ENCODE assay signal across 13 cellular contexts in the genomic region with DNA sequence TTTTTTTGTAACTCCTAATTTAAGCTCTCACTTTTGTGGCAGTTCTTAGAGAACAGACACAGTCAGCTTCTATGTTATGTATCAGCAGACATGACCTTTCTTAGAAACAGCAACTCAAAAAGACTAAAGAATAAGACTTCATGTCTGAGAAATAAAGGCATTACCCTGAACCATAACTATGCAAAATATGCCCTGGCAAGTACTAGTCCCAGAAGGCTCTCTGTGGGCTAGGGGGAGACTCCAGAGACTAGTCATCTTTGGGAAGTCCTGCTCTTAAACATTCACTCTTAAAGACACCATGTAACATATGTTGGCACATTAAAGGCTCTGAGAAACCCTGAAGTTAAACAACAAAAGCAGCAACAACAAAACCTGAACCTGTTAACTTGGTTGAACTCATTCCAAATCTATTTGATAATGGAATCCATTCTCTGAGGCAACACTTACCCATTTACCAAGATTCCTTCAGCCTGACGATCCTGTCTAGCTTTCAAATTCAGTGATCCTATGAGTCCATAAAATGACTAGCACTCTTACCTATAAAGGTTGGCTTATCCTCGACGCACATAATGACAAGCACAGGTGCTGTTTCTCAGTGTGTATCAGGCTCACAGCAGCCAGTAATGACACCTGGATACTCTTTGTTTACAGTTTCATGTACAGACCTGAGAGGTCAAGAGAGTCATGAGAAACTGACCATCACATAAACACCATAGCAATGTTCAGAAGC.
DNase-seq lines count a peak whose midpoint lies in the region; ATAC-seq lines count a peak whose summit lies in the region.
"Had no signal": no experiment of that assay in that cellular context is flagged by ENCODE, and none has a peak within 500 bp of the region (broad histone marks: within the 10 kb centered on the region; RNA-seq: fewer than 3 reads in every experiment).

No MANE protein-coding gene starts in this region.

- peaks cover 74% of the 10 kb centered on the region for H3K4me1 Mint-ChIP-seq in T-helper 17 cell
- peaks cover 84 to 96% of the 10 kb centered on the region in 2 donors for H3K4me1 Mint-ChIP-seq in natural killer cell treated with Interleukin-12 subunit alpha and Interleukin-12 subunit beta and Interleukin-15 and Interleukin-18, amount 100 ng/mL, for 72 hours (ENCODE audit: low read depth in 2 of 2)

- peak overlapping the region; percentile 54 for H3K27ac Mint-ChIP-seq in T-helper 17 cell
- peak overlapping the region; percentile 81 to 89 for H3K27ac Mint-ChIP-seq in natural killer cell treated with Interleukin-12 subunit alpha and Interleukin-12 subunit beta and Interleukin-15 and Interleukin-18, amount 100 ng/mL, for 72 hours

- H3K9me3 ChIP-seq in T-helper 17 cell (ENCODE audit: control insufficient read depth, low read length, poor library complexity, severe bottlenecking) = no peaks in the 10 kb centered on the region
- H3K9me3 ChIP-seq: pancreas had no signal

- H3K4me3 Mint-ChIP-seq in T-helper 17 cell = no peak overlapping the region
- no peak overlapping the region for H3K4me3 Mint-ChIP-seq in natural killer cell treated with Interleukin-12 subunit alpha and Interleukin-12 subunit beta and Interleukin-15 and Interleukin-18, amount 100 ng/mL, for 72 hours

- H3K9me3 Mint-ChIP-seq in natural killer cell treated with Interleukin-12 subunit alpha and Interleukin-12 subunit beta and Interleukin-15 and Interleukin-18, amount 100 ng/mL, for 72 hours = no peaks in the 10 kb centered on the region

- H3K36me3 Mint-ChIP-seq in T-helper 17 cell (ENCODE audit: low read depth) = no peaks in the 10 kb centered on the region
- no peaks in the 10 kb centered on the region for H3K36me3 Mint-ChIP-seq in natural killer cell treated with Interleukin-12 subunit alpha and Interleukin-12 subunit beta and Interleukin-15 and Interleukin-18, amount 100 ng/mL, for 72 hours

- DNase-seq in NCI-H510A treated with DMSO at 0.1 percent for 48 hours (lab: John Stamatoyannopoulos, UW) = peak; percentile 23
- DNase-seq in NCI-H510A (lab: John Stamatoyannopoulos, UW) = no peak
- DNase-seq in T-helper 17 cell = no peak
- no peak for DNase-seq in natural killer cell treated with Interleukin-12 subunit alpha and Interleukin-12 subunit beta and Interleukin-15 and Interleukin-18, amount 100 ng/mL, for 72 hours (ENCODE audit: low spot score)
- DNase-seq in stimulated activated CD4-positive, alpha-beta T cell treated with anti-CD3 and anti-CD28 coated beads, Interleukin-2, amount 100 ng/mL, for 48 hours = no peak
- no peak for DNase-seq in NCI-H1436 (lab: John Stamatoyannopoulos, UW)
- no peak for DNase-seq in iPS-NIHi11 (ENCODE audit: low spot score)
- DNase-seq: 8988T, head of caudate nucleus, Kasumi-1, pancreas had no signal

- ATAC-seq in HG02588 (IDR thresholded peaks at IDR 0.05; ENCODE audit: unreplicated experiment) = peak; percentile 50
- ATAC-seq in T-helper 17 cell = no peak
- peak in 1 of 2 donors; percentile 14 for ATAC-seq in natural killer cell treated with Interleukin-12 subunit alpha and Interleukin-12 subunit beta and Interleukin-15 and Interleukin-18, amount 100 ng/mL, for 72 hours
- ATAC-seq: Right ventricle myocardium inferior had no signal

- H3K27me3 Mint-ChIP-seq in T-helper 17 cell = no peaks in the 10 kb centered on the region
- no peaks in the 10 kb centered on the region for H3K27me3 Mint-ChIP-seq in natural killer cell treated with Interleukin-12 subunit alpha and Interleukin-12 subunit beta and Interleukin-15 and Interleukin-18, amount 100 ng/mL, for 72 hours
